Comparison of ENCODE assay signal across 1 cellular context in the genomic region with DNA sequence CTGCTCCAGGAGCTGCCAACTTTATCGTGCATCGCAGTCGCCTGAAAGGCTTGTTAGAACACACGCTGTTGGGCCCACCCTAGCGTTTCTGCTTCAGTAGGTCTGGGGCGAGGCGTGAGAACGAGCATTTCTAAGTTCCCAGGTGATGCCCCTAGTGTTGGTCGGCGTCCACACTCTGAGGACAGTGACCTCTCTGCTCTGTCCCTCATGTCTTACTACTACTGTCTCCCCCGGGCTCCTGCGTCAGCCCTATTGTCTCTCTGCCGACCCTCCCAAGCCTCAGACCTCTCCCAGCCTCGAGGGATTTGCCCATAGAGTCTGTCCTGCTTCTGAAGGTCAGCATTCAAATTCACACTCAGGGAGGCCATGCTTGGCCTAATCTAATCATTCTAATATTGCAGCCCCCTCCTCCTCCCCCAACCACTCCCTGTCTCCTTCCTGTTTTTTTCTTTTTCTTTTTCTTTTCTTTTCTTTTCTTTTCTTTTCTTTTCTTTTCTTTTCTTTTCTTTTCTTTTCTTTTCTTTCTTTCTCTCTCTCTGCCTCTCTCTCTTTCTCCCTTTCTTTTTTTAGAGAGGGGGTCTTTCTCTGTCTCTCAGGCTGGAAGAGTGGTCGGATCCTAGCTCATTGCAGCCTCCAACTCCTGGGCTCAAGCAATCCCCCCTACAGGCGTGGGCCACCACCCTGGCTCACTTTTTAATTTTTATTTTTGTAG.
A peak's percentile ranks its signal among the peaks of the same experiment; 100 is the strongest.
TF ChIP-seq lines count a peak whose summit lies in the region.

No MANE protein-coding gene starts in this region.

TF ChIP-seq in HepG2, 621 proteins besides CTCF, POLR2A, EP300 and RAD21 (continued from another document and continues in another):
- TF ChIP-seq, protein P1, sequence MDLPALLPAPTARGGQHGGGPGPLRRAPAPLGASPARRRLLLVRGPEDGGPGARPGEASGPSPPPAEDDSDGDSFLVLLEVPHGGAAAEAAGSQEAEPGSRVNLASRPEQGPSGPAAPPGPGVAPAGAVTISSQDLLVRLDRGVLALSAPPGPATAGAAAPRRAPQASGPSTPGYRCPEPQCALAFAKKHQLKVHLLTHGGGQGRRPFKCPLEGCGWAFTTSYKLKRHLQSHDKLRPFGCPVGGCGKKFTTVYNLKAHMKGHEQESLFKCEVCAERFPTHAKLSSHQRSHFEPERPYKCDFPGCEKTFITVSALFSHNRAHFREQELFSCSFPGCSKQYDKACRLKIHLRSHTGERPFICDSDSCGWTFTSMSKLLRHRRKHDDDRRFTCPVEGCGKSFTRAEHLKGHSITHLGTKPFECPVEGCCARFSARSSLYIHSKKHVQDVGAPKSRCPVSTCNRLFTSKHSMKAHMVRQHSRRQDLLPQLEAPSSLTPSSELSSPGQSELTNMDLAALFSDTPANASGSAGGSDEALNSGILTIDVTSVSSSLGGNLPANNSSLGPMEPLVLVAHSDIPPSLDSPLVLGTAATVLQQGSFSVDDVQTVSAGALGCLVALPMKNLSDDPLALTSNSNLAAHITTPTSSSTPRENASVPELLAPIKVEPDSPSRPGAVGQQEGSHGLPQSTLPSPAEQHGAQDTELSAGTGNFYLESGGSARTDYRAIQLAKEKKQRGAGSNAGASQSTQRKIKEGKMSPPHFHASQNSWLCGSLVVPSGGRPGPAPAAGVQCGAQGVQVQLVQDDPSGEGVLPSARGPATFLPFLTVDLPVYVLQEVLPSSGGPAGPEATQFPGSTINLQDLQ (CRISPR knock-in tag; IDR thresholded peaks at IDR 0.05), result no peak; the same call in 1 of the 2 replicates
- TF ChIP-seq ZNF329 (CRISPR knock-in tag; IDR thresholded peaks at IDR 0.05; ENCODE audit: low read depth) (no peak), ZNF446 (CRISPR knock-in tag; IDR thresholded peaks at IDR 0.05) (no peak), IRX3 (CRISPR knock-in tag; IDR thresholded peaks at IDR 0.05; ENCODE audit: borderline replicate concordance, low read depth) (no peak), ARNTL (CRISPR knock-in tag; IDR thresholded peaks at IDR 0.05) (no peak), ZNF121 (CRISPR knock-in tag; IDR thresholded peaks at IDR 0.05) (peak; percentile 79), ZNF282 (IDR thresholded peaks at IDR 0.05; ENCODE audit: partially characterized antibody) (no peak), MXD4 (CRISPR knock-in tag; IDR thresholded peaks at IDR 0.05) (no peak), SOX13 (IDR thresholded peaks at IDR 0.05) (no peak), SOX13 (CRISPR knock-in tag; conservative IDR thresholded peaks at IDR 0.05 in 1 of 2, IDR thresholded peaks at IDR 0.05 in 1 of 2) (peak in 1 of 2 experiments; percentile 33; a peak in 1 of 4 replicates), SMAD3 (CRISPR knock-in tag; IDR thresholded peaks at IDR 0.05) (peak; percentile 61), HMGXB4 (CRISPR knock-in tag; IDR thresholded peaks at IDR 0.05; ENCODE audit: borderline replicate concordance in 1 of 2, low read depth in 1 of 2) (peak in 1 of 2 experiments; percentile 80; a peak in 2 of 4 replicates), IRF9 (CRISPR knock-in tag; IDR thresholded peaks at IDR 0.05; ENCODE audit: borderline replicate concordance) (no peak; the same call in 1 of the 2 replicates), ZNF792 (CRISPR knock-in tag; IDR thresholded peaks at IDR 0.05) (peak; percentile 15; the same call in 1 of the 2 replicates), RXRA (CRISPR knock-in tag; IDR thresholded peaks at IDR 0.05) (peak; percentile 86), ZNF337 (CRISPR knock-in tag; IDR thresholded peaks at IDR 0.05; ENCODE audit: borderline replicate concordance, low read depth) (no peak), CHCHD3 (CRISPR knock-in tag; IDR thresholded peaks at IDR 0.05) (0 out of 2 replicates have a peak, but pooled peaks have one; percentile 15), KDM4B (CRISPR knock-in tag; IDR thresholded peaks at IDR 0.05) (peak; percentile 61; the same call in 1 of the 2 replicates), ZNF354B (CRISPR knock-in tag; IDR thresholded peaks at IDR 0.05) (no peak), ZNF30 (CRISPR knock-in tag; IDR thresholded peaks at IDR 0.05) (no peak), MYC (CRISPR knock-in tag; IDR thresholded peaks at IDR 0.05; ENCODE audit: borderline replicate concordance) (no peak), E2F5 (CRISPR knock-in tag; conservative IDR thresholded peaks at IDR 0.05) (no peak; the same call in 1 of the 2 replicates), ZNF619 (CRISPR knock-in tag; IDR thresholded peaks at IDR 0.05) (no peak), SOX5 (CRISPR knock-in tag; IDR thresholded peaks at IDR 0.05; ENCODE audit: borderline replicate concordance) (no peak; the same call in 1 of the 2 replicates), ATF7 (IDR thresholded peaks at IDR 0.05) (no peak), ATF7 (CRISPR knock-in tag; IDR thresholded peaks at IDR 0.05) (0 out of 2 replicates have a peak, but pooled peaks have one; percentile 16), ARID2 (CRISPR knock-in tag; IDR thresholded peaks at IDR 0.05; ENCODE audit: borderline replicate concordance) (no peak), ZNF335 (CRISPR knock-in tag; IDR thresholded peaks at IDR 0.05) (peak; percentile 53; the same call in 1 of the 2 replicates), PLRG1 (conservative IDR thresholded peaks at IDR 0.05) (no peak), ZKSCAN8 (CRISPR knock-in tag; IDR thresholded peaks at IDR 0.05; ENCODE audit: borderline replicate concordance) (no peak), TCF12 (IDR thresholded peaks at IDR 0.05) (no peak), TCF12 (CRISPR knock-in tag; IDR thresholded peaks at IDR 0.05) (no peak)
- TF ChIP-seq, protein P2, sequence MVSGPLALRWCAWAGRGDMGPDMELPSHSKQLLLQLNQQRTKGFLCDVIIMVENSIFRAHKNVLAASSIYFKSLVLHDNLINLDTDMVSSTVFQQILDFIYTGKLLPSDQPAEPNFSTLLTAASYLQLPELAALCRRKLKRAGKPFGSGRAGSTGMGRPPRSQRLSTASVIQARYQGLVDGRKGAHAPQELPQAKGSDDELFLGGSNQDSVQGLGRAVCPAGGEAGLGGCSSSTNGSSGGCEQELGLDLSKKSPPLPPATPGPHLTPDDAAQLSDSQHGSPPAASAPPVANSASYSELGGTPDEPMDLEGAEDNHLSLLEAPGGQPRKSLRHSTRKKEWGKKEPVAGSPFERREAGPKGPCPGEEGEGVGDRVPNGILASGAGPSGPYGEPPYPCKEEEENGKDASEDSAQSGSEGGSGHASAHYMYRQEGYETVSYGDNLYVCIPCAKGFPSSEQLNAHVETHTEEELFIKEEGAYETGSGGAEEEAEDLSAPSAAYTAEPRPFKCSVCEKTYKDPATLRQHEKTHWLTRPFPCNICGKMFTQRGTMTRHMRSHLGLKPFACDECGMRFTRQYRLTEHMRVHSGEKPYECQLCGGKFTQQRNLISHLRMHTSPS (CRISPR knock-in tag; IDR thresholded peaks at IDR 0.05; ENCODE audit: low read depth), result no peak
- TF ChIP-seq, protein P3, sequence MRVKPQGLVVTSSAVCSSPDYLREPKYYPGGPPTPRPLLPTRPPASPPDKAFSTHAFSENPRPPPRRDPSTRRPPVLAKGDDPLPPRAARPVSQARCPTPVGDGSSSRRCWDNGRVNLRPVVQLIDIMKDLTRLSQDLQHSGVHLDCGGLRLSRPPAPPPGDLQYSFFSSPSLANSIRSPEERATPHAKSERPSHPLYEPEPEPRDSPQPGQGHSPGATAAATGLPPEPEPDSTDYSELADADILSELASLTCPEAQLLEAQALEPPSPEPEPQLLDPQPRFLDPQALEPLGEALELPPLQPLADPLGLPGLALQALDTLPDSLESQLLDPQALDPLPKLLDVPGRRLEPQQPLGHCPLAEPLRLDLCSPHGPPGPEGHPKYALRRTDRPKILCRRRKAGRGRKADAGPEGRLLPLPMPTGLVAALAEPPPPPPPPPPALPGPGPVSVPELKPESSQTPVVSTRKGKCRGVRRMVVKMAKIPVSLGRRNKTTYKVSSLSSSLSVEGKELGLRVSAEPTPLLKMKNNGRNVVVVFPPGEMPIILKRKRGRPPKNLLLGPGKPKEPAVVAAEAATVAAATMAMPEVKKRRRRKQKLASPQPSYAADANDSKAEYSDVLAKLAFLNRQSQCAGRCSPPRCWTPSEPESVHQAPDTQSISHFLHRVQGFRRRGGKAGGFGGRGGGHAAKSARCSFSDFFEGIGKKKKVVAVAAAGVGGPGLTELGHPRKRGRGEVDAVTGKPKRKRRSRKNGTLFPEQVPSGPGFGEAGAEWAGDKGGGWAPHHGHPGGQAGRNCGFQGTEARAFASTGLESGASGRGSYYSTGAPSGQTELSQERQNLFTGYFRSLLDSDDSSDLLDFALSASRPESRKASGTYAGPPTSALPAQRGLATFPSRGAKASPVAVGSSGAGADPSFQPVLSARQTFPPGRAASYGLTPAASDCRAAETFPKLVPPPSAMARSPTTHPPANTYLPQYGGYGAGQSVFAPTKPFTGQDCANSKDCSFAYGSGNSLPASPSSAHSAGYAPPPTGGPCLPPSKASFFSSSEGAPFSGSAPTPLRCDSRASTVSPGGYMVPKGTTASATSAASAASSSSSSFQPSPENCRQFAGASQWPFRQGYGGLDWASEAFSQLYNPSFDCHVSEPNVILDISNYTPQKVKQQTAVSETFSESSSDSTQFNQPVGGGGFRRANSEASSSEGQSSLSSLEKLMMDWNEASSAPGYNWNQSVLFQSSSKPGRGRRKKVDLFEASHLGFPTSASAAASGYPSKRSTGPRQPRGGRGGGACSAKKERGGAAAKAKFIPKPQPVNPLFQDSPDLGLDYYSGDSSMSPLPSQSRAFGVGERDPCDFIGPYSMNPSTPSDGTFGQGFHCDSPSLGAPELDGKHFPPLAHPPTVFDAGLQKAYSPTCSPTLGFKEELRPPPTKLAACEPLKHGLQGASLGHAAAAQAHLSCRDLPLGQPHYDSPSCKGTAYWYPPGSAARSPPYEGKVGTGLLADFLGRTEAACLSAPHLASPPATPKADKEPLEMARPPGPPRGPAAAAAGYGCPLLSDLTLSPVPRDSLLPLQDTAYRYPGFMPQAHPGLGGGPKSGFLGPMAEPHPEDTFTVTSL (CRISPR knock-in tag; IDR thresholded peaks at IDR 0.05; ENCODE audit: borderline replicate concordance), result no peak
- TF ChIP-seq, protein P4, sequence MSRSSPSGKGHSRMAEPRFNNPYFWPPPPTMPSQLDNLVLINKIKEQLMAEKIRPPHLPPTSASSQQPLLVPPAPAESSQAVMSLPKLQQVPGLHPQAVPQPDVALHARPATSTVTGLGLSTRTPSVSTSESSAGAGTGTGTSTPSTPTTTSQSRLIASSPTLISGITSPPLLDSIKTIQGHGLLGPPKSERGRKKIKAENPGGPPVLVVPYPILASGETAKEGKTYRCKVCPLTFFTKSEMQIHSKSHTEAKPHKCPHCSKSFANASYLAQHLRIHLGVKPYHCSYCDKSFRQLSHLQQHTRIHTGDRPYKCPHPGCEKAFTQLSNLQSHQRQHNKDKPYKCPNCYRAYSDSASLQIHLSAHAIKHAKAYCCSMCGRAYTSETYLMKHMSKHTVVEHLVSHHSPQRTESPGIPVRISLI (CRISPR knock-in tag; IDR thresholded peaks at IDR 0.05; ENCODE audit: borderline replicate concordance), result no peak
- TF ChIP-seq, protein P5, sequence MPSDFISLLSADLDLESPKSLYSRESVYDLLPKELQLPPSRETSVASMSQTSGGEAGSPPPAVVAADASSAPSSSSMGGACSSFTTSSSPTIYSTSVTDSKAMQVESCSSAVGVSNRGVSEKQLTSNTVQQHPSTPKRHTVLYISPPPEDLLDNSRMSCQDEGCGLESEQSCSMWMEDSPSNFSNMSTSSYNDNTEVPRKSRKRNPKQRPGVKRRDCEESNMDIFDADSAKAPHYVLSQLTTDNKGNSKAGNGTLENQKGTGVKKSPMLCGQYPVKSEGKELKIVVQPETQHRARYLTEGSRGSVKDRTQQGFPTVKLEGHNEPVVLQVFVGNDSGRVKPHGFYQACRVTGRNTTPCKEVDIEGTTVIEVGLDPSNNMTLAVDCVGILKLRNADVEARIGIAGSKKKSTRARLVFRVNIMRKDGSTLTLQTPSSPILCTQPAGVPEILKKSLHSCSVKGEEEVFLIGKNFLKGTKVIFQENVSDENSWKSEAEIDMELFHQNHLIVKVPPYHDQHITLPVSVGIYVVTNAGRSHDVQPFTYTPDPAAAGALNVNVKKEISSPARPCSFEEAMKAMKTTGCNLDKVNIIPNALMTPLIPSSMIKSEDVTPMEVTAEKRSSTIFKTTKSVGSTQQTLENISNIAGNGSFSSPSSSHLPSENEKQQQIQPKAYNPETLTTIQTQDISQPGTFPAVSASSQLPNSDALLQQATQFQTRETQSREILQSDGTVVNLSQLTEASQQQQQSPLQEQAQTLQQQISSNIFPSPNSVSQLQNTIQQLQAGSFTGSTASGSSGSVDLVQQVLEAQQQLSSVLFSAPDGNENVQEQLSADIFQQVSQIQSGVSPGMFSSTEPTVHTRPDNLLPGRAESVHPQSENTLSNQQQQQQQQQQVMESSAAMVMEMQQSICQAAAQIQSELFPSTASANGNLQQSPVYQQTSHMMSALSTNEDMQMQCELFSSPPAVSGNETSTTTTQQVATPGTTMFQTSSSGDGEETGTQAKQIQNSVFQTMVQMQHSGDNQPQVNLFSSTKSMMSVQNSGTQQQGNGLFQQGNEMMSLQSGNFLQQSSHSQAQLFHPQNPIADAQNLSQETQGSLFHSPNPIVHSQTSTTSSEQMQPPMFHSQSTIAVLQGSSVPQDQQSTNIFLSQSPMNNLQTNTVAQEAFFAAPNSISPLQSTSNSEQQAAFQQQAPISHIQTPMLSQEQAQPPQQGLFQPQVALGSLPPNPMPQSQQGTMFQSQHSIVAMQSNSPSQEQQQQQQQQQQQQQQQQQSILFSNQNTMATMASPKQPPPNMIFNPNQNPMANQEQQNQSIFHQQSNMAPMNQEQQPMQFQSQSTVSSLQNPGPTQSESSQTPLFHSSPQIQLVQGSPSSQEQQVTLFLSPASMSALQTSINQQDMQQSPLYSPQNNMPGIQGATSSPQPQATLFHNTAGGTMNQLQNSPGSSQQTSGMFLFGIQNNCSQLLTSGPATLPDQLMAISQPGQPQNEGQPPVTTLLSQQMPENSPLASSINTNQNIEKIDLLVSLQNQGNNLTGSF (CRISPR knock-in tag; IDR thresholded peaks at IDR 0.05), result no peak
